26 cellular contexts compared by ENCODE assay signal in the genomic region with DNA sequence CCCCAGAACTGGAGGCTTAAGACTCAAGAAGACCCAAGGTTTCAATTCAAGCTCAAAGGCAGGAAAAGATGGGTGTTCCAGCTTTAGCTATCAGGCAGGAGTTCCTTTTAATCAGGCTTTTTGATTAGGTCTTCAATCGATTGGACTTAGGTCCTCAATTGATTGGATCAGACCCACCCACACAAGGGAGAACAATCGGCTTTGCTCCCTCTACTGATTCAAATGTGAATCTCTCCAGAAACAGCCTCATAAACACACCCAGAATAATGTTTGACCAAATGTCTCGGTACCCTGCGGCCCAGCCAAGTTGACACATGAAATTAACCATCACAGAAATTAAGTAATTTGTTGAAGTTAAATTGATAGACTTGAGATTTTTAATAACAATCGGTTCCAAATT.
"Had no signal": no experiment of that assay in that cellular context is flagged by ENCODE, and none has a peak within 500 bp of the region (broad histone marks: within the 10 kb centered on the region; RNA-seq: fewer than 3 reads in every experiment).

No MANE protein-coding gene starts in this region.

- H3K36me3 ChIP-seq: ascending aorta had no signal

- H3K27ac Mint-ChIP-seq: activated CD8-positive, alpha-beta memory T cell treated with anti-CD3 and anti-CD28 coated beads, Interleukin-2, amount 10 ng/mL, durations not matched to agents 7 days and 5 days; activated naive CD4-positive, alpha-beta T cell treated with anti-CD3 and anti-CD28 coated beads, Interleukin-2, amount 50 U/mL, for 72 hours; activated naive CD8-positive, alpha-beta T cell treated with anti-CD3 and anti-CD28 coated beads, Interleukin-2, amount 50 U/mL, for 24 hours; activated T-cell treated with anti-CD3 and anti-CD28 coated beads, Interleukin-2, amount 50 U/mL, for 24 hours; activated T-helper 1 cell treated with anti-CD3 and anti-CD28 coated beads, Interleukin-12 subunit alpha, Interleukin-12 subunit beta, Interleukin-2, Interleukin-4 antibody, amounts not matched to agents 30 ng/mL and 10 ng/mL and 1 ng/mL, durations not matched to agents 14 hours and 24 hours and 36 hours; T-helper 17 cell; WTC11 had no signal

- H3K9me3 ChIP-seq: ascending aorta, body of pancreas had no signal

- H3K27me3 Mint-ChIP-seq: activated CD8-positive, alpha-beta memory T cell treated with anti-CD3 and anti-CD28 coated beads, Interleukin-2, amount 10 ng/mL, durations not matched to agents 7 days and 5 days; activated naive CD8-positive, alpha-beta T cell treated with anti-CD3 and anti-CD28 coated beads, Interleukin-2, amount 50 U/mL, for 24 hours; central memory CD8-positive, alpha-beta T cell; T-helper 17 cell had no signal

- H3K4me3 ChIP-seq: ascending aorta, body of pancreas, PC-9 had no signal

- H3K27me3 ChIP-seq: ascending aorta, body of pancreas had no signal

- H2AFZ ChIP-seq: PC-9 had no signal

- H3K4me2 ChIP-seq: PC-9 had no signal

- H3K4me3 Mint-ChIP-seq: activated CD8-positive, alpha-beta memory T cell treated with anti-CD3 and anti-CD28 coated beads, Interleukin-2, amount 10 ng/mL, durations not matched to agents 7 days and 5 days; activated naive CD8-positive, alpha-beta T cell treated with anti-CD3 and anti-CD28 coated beads, Interleukin-2, amount 50 U/mL, for 24 hours; activated T-cell treated with anti-CD3 and anti-CD28 coated beads, Interleukin-2, amount 50 U/mL, for 24 hours; activated T-helper 1 cell treated with anti-CD3 and anti-CD28 coated beads, Interleukin-12 subunit alpha, Interleukin-12 subunit beta, Interleukin-2, Interleukin-4 antibody, amounts not matched to agents 30 ng/mL and 10 ng/mL and 1 ng/mL, durations not matched to agents 14 hours and 24 hours and 36 hours; central memory CD8-positive, alpha-beta T cell; T-helper 17 cell; WTC11 had no signal

- H3K4me1 Mint-ChIP-seq: activated CD8-positive, alpha-beta memory T cell treated with anti-CD3 and anti-CD28 coated beads, Interleukin-2, amount 10 ng/mL, durations not matched to agents 7 days and 5 days; activated naive CD8-positive, alpha-beta T cell treated with anti-CD3 and anti-CD28 coated beads, Interleukin-2, amount 50 U/mL, for 24 hours; central memory CD8-positive, alpha-beta T cell; T-helper 17 cell; WTC11 had no signal

- H3K4me1 ChIP-seq: ascending aorta, body of pancreas had no signal

- H3K27ac ChIP-seq: ascending aorta, body of pancreas, PC-9 had no signal

- DNase-seq: activated CD4-positive, alpha-beta T cell treated with anti-CD3 and anti-CD28 coated beads for 48 hours; activated CD4-positive, alpha-beta T cell treated with anti-CD3 and anti-CD28 coated beads, Interleukin-2, amount 50 U/mL, for 4 hours; activated CD4-positive, CD25-positive, alpha-beta regulatory T cell treated with anti-CD3 and anti-CD28 coated beads, Interleukin-2, amount 50 U/mL, for 72 hours; activated CD8-positive, alpha-beta memory T cell treated with anti-CD3 and anti-CD28 coated beads, Interleukin-2, amount 10 ng/mL, durations not matched to agents 7 days and 5 days; activated effector memory CD4-positive, alpha-beta T cell treated with Interleukin-2 at 50 U/mL for 16 hours; activated naive CD4-positive, alpha-beta T cell; activated naive CD8-positive, alpha-beta T cell treated with anti-CD3 and anti-CD28 coated beads, Interleukin-2, amount 50 U/mL, for 24 hours; activated T-cell treated with anti-CD3 and anti-CD28 coated beads, Interleukin-2, amount 50 U/mL, for 24 hours; amniotic stem cell; body of pancreas; Kasumi-1; NCI-H1105 treated with DMSO at 0.1 percent for 48 hours; NCI-H1436 treated with DMSO at 0.1 percent for 48 hours; NCI-H187; NCI-H2081; NCI-H446; NCI-H524 treated with DMSO at 0.1 percent for 48 hours; PC-9; SHP77 treated with DMSO at 0.1 percent for 48 hours; T-helper 17 cell; T-helper 9 cell had no signal

- ATAC-seq: activated CD8-positive, alpha-beta memory T cell treated with anti-CD3 and anti-CD28 coated beads, Interleukin-2, amount 10 ng/mL, durations not matched to agents 7 days and 5 days; activated naive CD4-positive, alpha-beta T cell treated with anti-CD3 and anti-CD28 coated beads, Interleukin-2, amount 50 U/mL, for 72 hours; activated naive CD8-positive, alpha-beta T cell treated with anti-CD3 and anti-CD28 coated beads, Interleukin-2, amount 50 U/mL, for 24 hours; body of pancreas; T-helper 17 cell; WTC11 had no signal

- H3K9me3 Mint-ChIP-seq: activated naive CD8-positive, alpha-beta T cell treated with anti-CD3 and anti-CD28 coated beads, Interleukin-2, amount 50 U/mL, for 24 hours had no signal

- H3K36me3 Mint-ChIP-seq: activated CD8-positive, alpha-beta memory T cell treated with anti-CD3 and anti-CD28 coated beads, Interleukin-2, amount 10 ng/mL, durations not matched to agents 7 days and 5 days; activated naive CD4-positive, alpha-beta T cell treated with anti-CD3 and anti-CD28 coated beads, Interleukin-2, amount 50 U/mL, for 72 hours had no signal
